In genomic region chr22:27621671-27622070, GRCh38 we compare ENCODE assay signal across 20 cellular contexts.
DNase-seq lines count a peak whose midpoint lies in the region; ATAC-seq, FAIRE-seq and TF ChIP-seq lines count a peak whose summit lies in the region.
"Had no signal": no experiment of that assay in that cellular context is flagged by ENCODE, and none has a peak within 500 bp of the region (broad histone marks: within the 10 kb centered on the region; RNA-seq: fewer than 3 reads in every experiment).

No MANE protein-coding gene starts in this region.

- no peak overlapping the region for H2BK12ac ChIP-seq in H1 (ENCODE audit: low read depth, low read length)

- H3K9me1 ChIP-seq in IMR-90 (ENCODE audit: insufficient read depth, low read length), result no peaks in the 10 kb centered on the region

- no peak overlapping the region for H2AK5ac ChIP-seq in IMR-90 (ENCODE audit: low read depth, low read length)
- no peak overlapping the region for H2AK5ac ChIP-seq in H1 (ENCODE audit: low read depth, low read length)
- H2AK5ac ChIP-seq in mesendoderm (ENCODE audit: low read length), result no peak overlapping the region

- no peak overlapping the region for H2BK5ac ChIP-seq in IMR-90 (ENCODE audit: low read depth, low read length, poor library complexity, severe bottlenecking)
- H2BK5ac ChIP-seq in H1 (ENCODE audit: low read depth, low read length), result no peak overlapping the region
- H2BK5ac ChIP-seq in mesendoderm (ENCODE audit: low read length), result no peak overlapping the region

- intact Hi-C loops in IMR-90 (cut with micrococcal nuclease), result no loop called here
- intact Hi-C loops in posterior vena cava (cut with DNase I), result no loop called here
- intact Hi-C loops in Right ventricle myocardium superior (cut with DNase I), result no loop called here

- POLR2A ChIA-PET in IMR-90 (lab: Charles Lee; ENCODE audit: unreplicated experiment) (no interaction called here), H1 (lab: Charles Lee; ENCODE audit: partially characterized antibody) (no interaction called here), GM10248 (lab: Yijun Ruan, JAX) (no interaction called here)

- H4K20me1 ChIP-seq in IMR-90 (ENCODE audit: insufficient read depth, low read length) (no peaks in the 10 kb centered on the region), H1 (replicated peaks in 1 of 2; ENCODE audit: control insufficient read depth in 1 of 2, insufficient read depth in 2 of 2, low read length in 2 of 2) (no peaks in the 10 kb centered on the region)

- 60% methylated on average over 2 of the region's 7 CpGs; no CpG with 5 or more reads in 1 of the 2 experiments for WGBS in IMR-90 (ENCODE audit: extremely low coverage in 2 of 2, insufficient read length in 1 of 2), 2 experiments
- 63% methylated on average over 5 of the region's 7 CpGs; no CpG with 5 or more reads in 1 of the 2 experiments for WGBS in H1 (ENCODE audit: extremely low coverage in 1 of 2, insufficient coverage in 1 of 2, insufficient read length in 1 of 2, insufficient replicate concordance in 2 of 2, low coverage in 1 of 2, low lambda C conversion rate in 2 of 2, missing lambda C conversion rate in 1 of 2), 2 experiments
- no CpG with 5 or more reads among the region's 7 CpGs for WGBS in mesendoderm (ENCODE audit: extremely low coverage, insufficient coverage, low lambda C conversion rate)

- no peak overlapping the region for H2AK9ac ChIP-seq in IMR-90 (replicated peaks; ENCODE audit: low read depth, low read length, poor library complexity)

- no peak overlapping the region for H2BK20ac ChIP-seq in IMR-90 (ENCODE audit: low read depth, low read length)
- no peak overlapping the region for H2BK20ac ChIP-seq in H1 (ENCODE audit: low read length)

- no peak overlapping the region for H3K23ac ChIP-seq in IMR-90 (ENCODE audit: low read depth, low read length)
- no peak overlapping the region for H3K23ac ChIP-seq in H1 (ENCODE audit: insufficient read length)
- no peak overlapping the region for H3K23ac ChIP-seq in mesendoderm (ENCODE audit: low read length)

- CTCF ChIA-PET in IMR-90 (lab: Yijun Ruan, JAX), result no interaction called here
- CTCF ChIA-PET in H1 (lab: Charles Lee; ENCODE audit: partially characterized antibody), result no interaction called here
- CTCF ChIA-PET in GM10248 (lab: Yijun Ruan, JAX), result no interaction called here

- H3K9ac ChIP-seq in IMR-90 (ENCODE audit: low read depth, low read length) (no peak overlapping the region), H1 (replicated peaks in 1 of 4; ENCODE audit: extremely low read depth in 1 of 4, low read depth in 3 of 4, low read length in 3 of 4) (no peak overlapping the region), mesendoderm (ENCODE audit: low read length) (no peak overlapping the region)

- no peak overlapping the region for H3K4me3 ChIP-seq in IMR-90 (ENCODE audit: insufficient read depth, low read depth, low read length)
- H3K4me3 ChIP-seq in H1 (ENCODE audit: extremely low read depth in 1 of 4, insufficient read depth in 2 of 4, low read depth in 3 of 4, low read length in 4 of 4), result no peak overlapping the region
- H3K4me3 ChIP-seq in mesendoderm (ENCODE audit: low read length), result no peak overlapping the region

- no peak overlapping the region for H2AFZ ChIP-seq in IMR-90 (replicated peaks; ENCODE audit: low read length, poor library complexity)
- H2AFZ ChIP-seq in H1 (ENCODE audit: low read length), result no peak overlapping the region

- H3K79me2 ChIP-seq in H1 (ENCODE audit: control insufficient read depth in 1 of 2, insufficient read depth in 2 of 2, low read length in 2 of 2), result no peaks in the 10 kb centered on the region
- H3K79me2 ChIP-seq in mesendoderm (ENCODE audit: control insufficient read depth, insufficient read depth, low read length), result no peaks in the 10 kb centered on the region

- H3K18ac ChIP-seq in IMR-90 (ENCODE audit: low read depth, low read length) (no peak overlapping the region), H1 (ENCODE audit: extremely low read depth, low read length) (no peak overlapping the region), mesendoderm (ENCODE audit: low read length) (no peak overlapping the region)

- no peak for TF ChIP-seq EP300 in H1 (IDR thresholded peaks at IDR 0.05; ENCODE audit: borderline replicate concordance in 1 of 2, low read depth in 2 of 2, low read length in 2 of 2)

- in situ Hi-C loops in IMR-90 (cut with MboI; ENCODE audit: low sequenced_read_pairs), result no loop called here

- no peaks in the 10 kb centered on the region; the same call in 1 of the 2 replicates for H3K9me3 ChIP-seq in IMR-90 (ENCODE audit: control insufficient read depth, insufficient read depth, low read length)
- no peaks in the 10 kb centered on the region for H3K9me3 ChIP-seq in H1 (ENCODE audit: insufficient read depth in 2 of 2, low read depth in 1 of 2, low read length in 1 of 2)

- H4K91ac ChIP-seq in IMR-90 (ENCODE audit: insufficient read depth, low read depth, low read length), result no peak overlapping the region
- peak overlapping the region; percentile 52 for H4K91ac ChIP-seq in H1 (replicated peaks; ENCODE audit: insufficient read length, low read length)

- H3K4me1 ChIP-seq in IMR-90 (ENCODE audit: control insufficient read depth, insufficient read depth, low read length) (no peaks in the 10 kb centered on the region; the same call in 1 of the 2 replicates), H1 (replicated peaks in 1 of 4; ENCODE audit: control insufficient read depth in 3 of 4, insufficient read depth in 4 of 4, low read length in 3 of 4) (no peaks in the 10 kb centered on the region; a peak in 1 of 7 replicates), mesendoderm (ENCODE audit: control insufficient read depth, low read depth, low read length) (no peaks in the 10 kb centered on the region)

- H3K56ac ChIP-seq in IMR-90 (ENCODE audit: extremely low read depth, insufficient read depth, low read length) (no peak overlapping the region), H1 (replicated peaks; ENCODE audit: insufficient read length, low read depth, low read length) (no peak overlapping the region), mesendoderm (ENCODE audit: low read length) (no peak overlapping the region)

- DNase-seq in IMR-90 (no peak), H1 (ENCODE audit: low read depth in 1 of 2, low spot score in 2 of 2) (no peak), posterior vena cava (ENCODE audit: low spot score) (peak; percentile 51), mesendoderm (no peak), Right ventricle myocardium superior (no peak), GM10248 (ENCODE audit: extremely low spot score) (no peak)
- DNase-seq: CD8-positive, alpha-beta T cell; COR-L47; DMS153; DMS79 treated with DMSO at 0.1 percent for 48 hours; EL had no signal

- FAIRE-seq in H1 (lab: Jason Lieb, UNC), result no peak
- FAIRE-seq: A204.1, D721Med, G401.6, GM12892, GM19239, H54 had no signal

- H3K14ac ChIP-seq in IMR-90 (replicated peaks; ENCODE audit: low read depth, low read length) (no peak overlapping the region), H1 (ENCODE audit: insufficient read length) (no peak overlapping the region)

- dilution Hi-C loops in IMR-90 (cut with HindIII; ENCODE audit: low sequenced_read_pairs, unreplicated experiment), result no loop called here

- no peak overlapping the region for H2BK120ac ChIP-seq in IMR-90 (ENCODE audit: low read depth, low read length)
- no peak overlapping the region for H2BK120ac ChIP-seq in H1 (replicated peaks; ENCODE audit: low read depth, low read length)
- H2BK120ac ChIP-seq in mesendoderm (ENCODE audit: low read depth, low read length), result no peak overlapping the region

- H3K36me3 ChIP-seq in IMR-90 (ENCODE audit: control insufficient read depth, insufficient read depth, low read length) (no peaks in the 10 kb centered on the region), H1 (ENCODE audit: control insufficient read depth in 2 of 4, insufficient read depth in 4 of 4, low read length in 3 of 4) (no peaks in the 10 kb centered on the region), mesendoderm (ENCODE audit: control insufficient read depth, insufficient read depth, low read length) (no peaks in the 10 kb centered on the region)

- no peaks in the 10 kb centered on the region for H3K23me2 ChIP-seq in H1 (ENCODE audit: low read depth, low read length)

- H3K4ac ChIP-seq in IMR-90 (ENCODE audit: low read depth, low read length) (no peak overlapping the region), H1 (replicated peaks; ENCODE audit: insufficient read length, low read depth, low read length) (no peak overlapping the region), mesendoderm (ENCODE audit: low read depth, low read length) (no peak overlapping the region)

- H3K27ac ChIP-seq in IMR-90 (ENCODE audit: insufficient read depth, low read length), result no peak overlapping the region
- no peak overlapping the region for H3K27ac ChIP-seq in H1 (ENCODE audit: low read depth, low read length)
- H3K27ac ChIP-seq in mesendoderm (ENCODE audit: low read depth, low read length), result no peak overlapping the region
- H3K27ac ChIP-seq: C4-2B had no signal

- H3K4me2 ChIP-seq in IMR-90 (ENCODE audit: low read depth, low read length) (no peak overlapping the region), H1 (ENCODE audit: insufficient read depth in 1 of 2, low read depth in 2 of 2, low read length in 2 of 2) (no peak overlapping the region), mesendoderm (ENCODE audit: low read length) (no peak overlapping the region)

- BruUV-seq in IMR-90 (replicated peaks; lab: Mats Ljungman, UMichigan), result no TSS peak

- H2BK15ac ChIP-seq in IMR-90 (ENCODE audit: low read depth, low read length) (no peak overlapping the region), H1 (ENCODE audit: low read length) (no peak overlapping the region; the same call in 1 of the 2 replicates), mesendoderm (replicated peaks; ENCODE audit: low read depth) (no peak overlapping the region)

- H3K79me1 ChIP-seq in IMR-90 (ENCODE audit: low read depth in 1 of 2, low read length in 2 of 2) (no peaks in the 10 kb centered on the region), H1 (ENCODE audit: low read depth, low read length) (no peaks in the 10 kb centered on the region), mesendoderm (ENCODE audit: low read length) (no peaks in the 10 kb centered on the region)

- ATAC-seq in IMR-90 (ENCODE audit: low read depth) (peak; percentile 42), Right ventricle myocardium superior (ENCODE audit: poor library complexity) (no peak), GM19397 (IDR thresholded peaks at IDR 0.05; ENCODE audit: unreplicated experiment) (no peak)
- ATAC-seq: CD8-positive, alpha-beta T cell; HCT116 had no signal

- TF ChIP-seq RAD21 in IMR-90 (IDR thresholded peaks at IDR 0.05; ENCODE audit: low read length), result no peak
- no peak for TF ChIP-seq RAD21 in H1 (IDR thresholded peaks at IDR 0.05 in 1 of 2, conservative IDR thresholded peaks at IDR 0.05 in 1 of 2; ENCODE audit: low read depth in 2 of 2, low read length in 2 of 2)

- H4K8ac ChIP-seq in IMR-90 (ENCODE audit: low read depth in 2 of 2, low read length in 2 of 2), result no peak overlapping the region
- H4K8ac ChIP-seq in H1 (ENCODE audit: extremely low read depth, insufficient read depth, low read length), result no peak overlapping the region
- H4K8ac ChIP-seq in mesendoderm (ENCODE audit: low read depth, low read length), result no peak overlapping the region

- no peak for TF ChIP-seq CTCF in IMR-90 (conservative IDR thresholded peaks at IDR 0.05; ENCODE audit: low read depth, low read length)
- TF ChIP-seq CTCF in H1 (IDR thresholded peaks at IDR 0.05; ENCODE audit: control extremely low read depth in 1 of 3, insufficient read depth in 1 of 3, low read depth in 1 of 3, low read length in 3 of 3), result no peak
- no peak for TF ChIP-seq CTCF in GM10248 (IDR thresholded peaks at IDR 0.05; ENCODE audit: control extremely low read depth, extremely low read depth, low read depth, missing control alignments)

- no peak overlapping the region for H4K5ac ChIP-seq in IMR-90 (ENCODE audit: low read depth, low read length)
- no peak overlapping the region for H4K5ac ChIP-seq in H1 (ENCODE audit: insufficient read length, low read depth, low read length)
- no peak overlapping the region for H4K5ac ChIP-seq in mesendoderm (ENCODE audit: low read length)

- TF ChIP-seq POLR2A in IMR-90 (IDR thresholded peaks at IDR 0.05; ENCODE audit: low read depth, low read length) (no peak), H1 (IDR thresholded peaks at IDR 0.05; ENCODE audit: control extremely low read depth in 1 of 2, low read depth in 2 of 2, low read length in 2 of 2) (no peak)

- H3K27me3 ChIP-seq in IMR-90 (ENCODE audit: control insufficient read depth, insufficient read depth, low read length), result peaks cover 19% of the 10 kb centered on the region; the same call in 1 of the 2 replicates
- H3K27me3 ChIP-seq in H1 (replicated peaks in 1 of 4; ENCODE audit: control insufficient read depth in 3 of 4, extremely low read depth in 1 of 4, insufficient read depth in 3 of 4, low read length in 3 of 4), result no peaks in the 10 kb centered on the region
- H3K27me3 ChIP-seq in mesendoderm (ENCODE audit: insufficient read depth, low read length, poor library complexity), result no peaks in the 10 kb centered on the region
